1 cellular context compared by ENCODE assay signal in genomic region chr12:6851153-6851920, GRCh38.
TF ChIP-seq lines count a peak whose summit lies in the region.

TSS of gene CDCA3 (minus strand) at chr12:6851286. CDS start at chr12:6850952, 334 bp downstream.

TF ChIP-seq in WTC11, 78 proteins besides CTCF, POLR2A, EP300 and RAD21 (continued from another document):
- TF ChIP-seq, protein P1, sequence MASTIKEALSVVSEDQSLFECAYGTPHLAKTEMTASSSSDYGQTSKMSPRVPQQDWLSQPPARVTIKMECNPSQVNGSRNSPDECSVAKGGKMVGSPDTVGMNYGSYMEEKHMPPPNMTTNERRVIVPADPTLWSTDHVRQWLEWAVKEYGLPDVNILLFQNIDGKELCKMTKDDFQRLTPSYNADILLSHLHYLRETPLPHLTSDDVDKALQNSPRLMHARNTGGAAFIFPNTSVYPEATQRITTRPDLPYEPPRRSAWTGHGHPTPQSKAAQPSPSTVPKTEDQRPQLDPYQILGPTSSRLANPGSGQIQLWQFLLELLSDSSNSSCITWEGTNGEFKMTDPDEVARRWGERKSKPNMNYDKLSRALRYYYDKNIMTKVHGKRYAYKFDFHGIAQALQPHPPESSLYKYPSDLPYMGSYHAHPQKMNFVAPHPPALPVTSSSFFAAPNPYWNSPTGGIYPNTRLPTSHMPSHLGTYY (CRISPR knock-in tag; IDR thresholded peaks at IDR 0.05), result 0 out of 2 replicates have a peak, but pooled peaks have one; percentile 14
- TF ChIP-seq HMGA2 (CRISPR knock-in tag; IDR thresholded peaks at IDR 0.05) (no peak), NFYB (CRISPR knock-in tag; conservative IDR thresholded peaks at IDR 0.05; ENCODE audit: low read depth) (peak; percentile 96), E2F5 (CRISPR knock-in tag; IDR thresholded peaks at IDR 0.05) (peak; percentile 98)
